1 cellular context compared by ENCODE assay signal in genomic region chr9:34623386-34624235, GRCh38.
TF ChIP-seq lines count a peak whose summit lies in the region.

No MANE protein-coding gene starts in this region.

TF ChIP-seq in H1, 55 proteins besides CTCF, POLR2A, EP300 and RAD21:
- TF ChIP-seq BACH1 (IDR thresholded peaks at IDR 0.05; ENCODE audit: low read length) (no peak), E2F6 (IDR thresholded peaks at IDR 0.05) (peak; percentile 87), NRF1 (IDR thresholded peaks at IDR 0.05; ENCODE audit: low read depth, low read length) (no peak), YY1 (IDR thresholded peaks at IDR 0.05; ENCODE audit: low read depth, low read length) (no peak)
- TF ChIP-seq, protein P1, sequence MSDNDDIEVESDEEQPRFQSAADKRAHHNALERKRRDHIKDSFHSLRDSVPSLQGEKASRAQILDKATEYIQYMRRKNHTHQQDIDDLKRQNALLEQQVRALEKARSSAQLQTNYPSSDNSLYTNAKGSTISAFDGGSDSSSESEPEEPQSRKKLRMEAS (IDR thresholded peaks at IDR 0.05): peak; percentile 91
